Comparison of ENCODE assay signal across 8 cellular contexts in the genomic region with DNA sequence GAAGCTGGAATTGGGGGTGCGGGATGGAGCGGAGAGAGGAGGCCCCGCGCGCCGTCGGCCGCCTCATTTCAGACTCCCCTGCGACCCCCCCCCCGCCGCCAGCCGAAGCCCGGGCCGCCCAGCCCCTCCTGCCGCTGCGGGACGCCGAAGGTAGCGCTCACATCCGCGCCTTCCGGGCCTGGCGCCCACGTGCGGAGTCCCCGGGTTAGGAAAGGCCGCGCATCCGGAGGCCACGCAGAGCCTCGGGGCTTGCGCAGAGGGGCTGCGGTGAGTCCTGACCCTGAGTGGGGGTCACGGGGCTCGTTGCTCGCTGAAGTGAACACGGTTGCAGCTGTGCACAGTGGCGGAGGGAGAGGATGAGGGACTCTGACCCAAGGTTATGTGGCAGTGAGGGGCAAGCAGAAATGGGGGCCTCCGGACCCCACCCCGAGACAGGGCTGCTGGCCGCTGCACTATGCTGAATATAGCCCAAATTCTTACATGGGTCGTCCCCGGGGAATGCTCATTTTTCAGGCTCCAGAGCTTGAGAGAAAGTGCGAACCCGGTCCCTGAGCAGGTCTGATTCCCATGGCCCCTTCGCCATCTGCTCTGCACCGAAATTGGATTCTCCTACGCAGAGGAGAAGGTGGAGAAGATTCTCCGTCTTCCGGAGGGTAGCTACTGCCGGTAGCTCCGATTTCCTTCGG. TPM values are rescaled to one million over a fixed set of nuclear protein-coding genes. Genes with fewer than 3 reads are reported as not detected.
DNase-seq lines count a peak whose midpoint lies in the region; ATAC-seq and TF ChIP-seq lines count a peak whose summit lies in the region.

No MANE protein-coding gene starts in this region.

- intact Hi-C loops in A673 (cut with micrococcal nuclease; ENCODE audit: unreplicated experiment): no loop called here
- intact Hi-C loops in esophagus muscularis mucosa (cut with DNase I): no loop called here

- TF ChIP-seq POLR2A in GM15510 (IDR thresholded peaks at IDR 0.05; ENCODE audit: borderline replicate concordance, extremely low read depth, insufficient read length) (peak; percentile 5), esophagus muscularis mucosa (IDR thresholded peaks at IDR 0.05; ENCODE audit: low read depth) (no peak)

- CTCF ChIA-PET in A673 (lab: Charles Lee): no interaction called here

- no peaks in the 10 kb centered on the region for H3K36me3 Mint-ChIP-seq in natural killer cell treated with Interleukin-12 subunit alpha and Interleukin-12 subunit beta and Interleukin-15 and Interleukin-18, amount 100 ng/mL, for 72 hours

- peak; percentile 58 for DNase-seq in A673 (ENCODE audit: low spot score)
- DNase-seq in NCI-H69 (lab: John Stamatoyannopoulos, UW): peak; percentile 88
- DNase-seq in activated T-cell treated with anti-CD3 and anti-CD28 coated beads, Interleukin-2, amount 50 U/mL, for 1 hour: peak; percentile 58
- no peak for DNase-seq in esophagus muscularis mucosa (ENCODE audit: extremely low spot score)
- peak; percentile 69 for DNase-seq in natural killer cell treated with Interleukin-12 subunit alpha and Interleukin-12 subunit beta and Interleukin-15 and Interleukin-18, amount 100 ng/mL, for 72 hours (ENCODE audit: low spot score)
- peak in 31 of 49 donors; percentile 9 to 74 (median 40) for DNase-seq in substantia nigra (lab: John Stamatoyannopoulos, UW)

- no peaks in the 10 kb centered on the region for H3K27me3 Mint-ChIP-seq in natural killer cell treated with Interleukin-12 subunit alpha and Interleukin-12 subunit beta and Interleukin-15 and Interleukin-18, amount 100 ng/mL, for 72 hours

- no TSS peak for BruUV-seq in A673 (replicated peaks; lab: Mats Ljungman, UMichigan)

- peak; percentile 36 for ATAC-seq in HG02884 (IDR thresholded peaks at IDR 0.05; ENCODE audit: unreplicated experiment)
- ATAC-seq in natural killer cell treated with Interleukin-12 subunit alpha and Interleukin-12 subunit beta and Interleukin-15 and Interleukin-18, amount 100 ng/mL, for 72 hours: peak; percentile 68 to 70

- POLR2A ChIA-PET in A673 (lab: Charles Lee; ENCODE audit: low non-redundant PET): no interaction called here

- peak overlapping the region in 1 of 2 donors; percentile 30 for H3K27ac Mint-ChIP-seq in natural killer cell treated with Interleukin-12 subunit alpha and Interleukin-12 subunit beta and Interleukin-15 and Interleukin-18, amount 100 ng/mL, for 72 hours

- H3K4me1 Mint-ChIP-seq in natural killer cell treated with Interleukin-12 subunit alpha and Interleukin-12 subunit beta and Interleukin-15 and Interleukin-18, amount 100 ng/mL, for 72 hours (ENCODE audit: low read depth in 2 of 2): peaks cover 19 to 25% of the 10 kb centered on the region in 2 donors

- H3K36me3 ChIP-seq in A673 (ENCODE audit: insufficient read depth, low read length, poor library complexity, severe bottlenecking) (peaks cover 22% of the 10 kb centered on the region), esophagus muscularis mucosa (peaks cover 9 to 27% (median 23%) of the 10 kb centered on the region in 4 donors)

- H3K4me3 Mint-ChIP-seq in natural killer cell treated with Interleukin-12 subunit alpha and Interleukin-12 subunit beta and Interleukin-15 and Interleukin-18, amount 100 ng/mL, for 72 hours: peak overlapping the region; percentile 97

- H3K27me3 ChIP-seq in A673 (replicated peaks; ENCODE audit: insufficient read depth, low read depth, low read length, poor library complexity): no peaks in the 10 kb centered on the region
- H3K27me3 ChIP-seq in esophagus muscularis mucosa: no peaks in the 10 kb centered on the region

- no peaks in the 10 kb centered on the region for H3K9me3 Mint-ChIP-seq in natural killer cell treated with Interleukin-12 subunit alpha and Interleukin-12 subunit beta and Interleukin-15 and Interleukin-18, amount 100 ng/mL, for 72 hours

- 2% methylated on average over 30 of the region's 53 CpGs for WGBS in esophagus muscularis mucosa

- H3K27ac ChIP-seq in A673 (ENCODE audit: low read depth, low read length, poor library complexity, severe bottlenecking) (peak overlapping the region; percentile 93), esophagus muscularis mucosa (replicated peaks in 1 of 4) (peak overlapping the region; percentile 92 to 96 (median 94)), substantia nigra (ENCODE audit: low read depth, low read length, poor library complexity, severe bottlenecking) (peak overlapping the region; percentile 71)

- peaks cover 25% of the 10 kb centered on the region for H3K4me1 ChIP-seq in A673 (ENCODE audit: insufficient read depth, low read length, poor library complexity, severe bottlenecking)
- H3K4me1 ChIP-seq in esophagus muscularis mucosa: peaks cover 21 to 67% (median 44%) of the 10 kb centered on the region in 4 donors

- peak overlapping the region; percentile 100 for H3K4me3 ChIP-seq in A673 (ENCODE audit: low read depth, low read length, poor library complexity, severe bottlenecking)
- peak overlapping the region; percentile 83 to 96 (median 86) for H3K4me3 ChIP-seq in esophagus muscularis mucosa

- no peak for TF ChIP-seq EP300 in esophagus muscularis mucosa (IDR thresholded peaks at IDR 0.05)

- H3K9me3 ChIP-seq in A673 (ENCODE audit: low read depth, low read length, poor library complexity, severe bottlenecking): no peaks in the 10 kb centered on the region
- no peaks in the 10 kb centered on the region for H3K9me3 ChIP-seq in esophagus muscularis mucosa

- TF ChIP-seq CTCF in A673 (conservative IDR thresholded peaks at IDR 0.05; ENCODE audit: low read depth, low read length): no peak
- TF ChIP-seq CTCF in esophagus muscularis mucosa (IDR thresholded peaks at IDR 0.05): no peak

RNA-seq across cellular contexts. Expression of gene ZNF496, which starts 0.7 kb away (rescaled TPM):
- 30.2 and 35.1 TPM in 2 replicates for total RNA-seq in A673 (2021)
- 10 to 100 TPM; 23.7 to 34.3 (median 33.3) TPM for total RNA-seq in esophagus muscularis mucosa
- 10 to 100 TPM; 17.2 to 24.5 TPM for total RNA-seq in natural killer cell treated with Interleukin-12 subunit alpha and Interleukin-12 subunit beta and Interleukin-15 and Interleukin-18, amount 100 ng/mL, for 72 hours
